9 cellular contexts compared by ENCODE assay signal in the genomic region with DNA sequence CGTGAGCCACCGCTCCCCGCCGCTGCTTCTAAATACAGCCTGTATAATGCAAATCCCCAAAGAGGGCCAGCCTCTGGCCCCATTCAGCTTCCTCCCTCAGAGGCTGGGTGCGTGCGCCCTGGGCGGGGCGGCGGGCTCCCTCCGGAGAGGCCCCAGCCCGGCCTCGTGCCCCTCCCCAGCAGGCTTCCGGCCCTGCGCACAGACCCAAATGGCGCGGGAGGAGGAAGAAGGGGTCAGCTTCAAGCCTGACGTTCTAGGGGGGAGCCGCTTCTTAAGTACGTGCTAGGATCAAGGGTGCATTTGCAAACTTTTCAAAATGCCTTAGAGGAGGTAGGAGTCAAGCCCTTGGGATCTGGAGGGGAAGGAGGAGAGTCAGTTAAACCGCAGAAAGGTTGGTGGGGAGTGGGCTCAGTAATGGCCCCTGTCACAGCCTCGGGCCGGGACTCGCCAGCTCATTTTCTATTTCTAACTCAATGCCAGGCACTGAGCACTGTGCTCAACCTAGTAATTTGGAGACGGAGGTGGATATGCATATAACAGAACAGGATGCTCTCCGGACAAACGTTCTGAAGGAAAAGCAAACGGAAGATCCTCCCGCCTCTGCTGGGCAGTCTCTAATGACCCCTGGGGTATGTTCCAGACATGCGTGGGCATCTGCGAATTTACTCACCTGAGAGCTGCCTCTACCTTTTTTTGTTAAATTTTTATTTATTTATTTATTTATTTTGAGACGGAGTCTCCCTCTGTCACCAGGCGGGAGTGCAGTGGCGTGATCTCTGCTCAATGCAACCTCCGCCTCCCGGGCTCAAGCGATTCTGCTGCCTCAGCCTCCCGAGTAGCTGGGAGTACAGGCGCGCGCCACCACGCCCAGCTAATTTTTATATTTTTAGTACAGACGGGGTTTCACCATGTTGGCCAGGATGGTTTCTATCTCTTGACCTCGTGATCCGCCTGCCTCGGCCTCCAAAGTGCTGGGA. TPM values are rescaled to one million over a fixed set of nuclear protein-coding genes. Genes with fewer than 3 reads are reported as not detected.
DNase-seq lines count a peak whose midpoint lies in the region; ATAC-seq and TF ChIP-seq lines count a peak whose summit lies in the region.
"Had no signal": no experiment of that assay in that cellular context is flagged by ENCODE, and none has a peak within 500 bp of the region (broad histone marks: within the 10 kb centered on the region; RNA-seq: fewer than 3 reads in every experiment).

No MANE protein-coding gene starts in this region.

- TF ChIP-seq POLR2A in breast epithelium (IDR thresholded peaks at IDR 0.05) (no peak), tibial nerve (IDR thresholded peaks at IDR 0.05) (peak; percentile 10 to 17)

- peak; percentile 88 for DNase-seq in SIG-M5 treated with dmso at 0.1 percent for 504 hours (lab: John Stamatoyannopoulos, UW; ENCODE audit: unreplicated experiment)
- no peak for DNase-seq in breast epithelium (ENCODE audit: low spot score in 2 of 2)
- DNase-seq in natural killer cell = peak; percentile 68
- DNase-seq in tibial nerve (ENCODE audit: low spot score in 2 of 2) = no peak
- no peak for DNase-seq in cerebellar nuclear complex (lab: John Stamatoyannopoulos, UW)
- DNase-seq in LoVo (ENCODE audit: low spot score) = no peak

- peak overlapping the region; percentile 16 to 47 (median 26) for H3K4me3 ChIP-seq in breast epithelium
- H3K4me3 ChIP-seq in tibial nerve = peak overlapping the region in 3 of 4 donors; percentile 14 to 33 (median 32)

- H3K9me3 ChIP-seq in breast epithelium = no peaks in the 10 kb centered on the region
- H3K9me3 ChIP-seq in tibial nerve = no peaks in the 10 kb centered on the region

- no peak overlapping the region for H3K4me3 Mint-ChIP-seq in natural killer cell

- H3K27me3 Mint-ChIP-seq in natural killer cell (ENCODE audit: low read depth in 2 of 2) = no peaks in the 10 kb centered on the region

- TF ChIP-seq CTCF in breast epithelium (IDR thresholded peaks at IDR 0.05) (no peak), natural killer cell (IDR thresholded peaks at IDR 0.05) (no peak), tibial nerve (IDR thresholded peaks at IDR 0.05) (no peak)

- peak overlapping the region; percentile 60 to 87 for H3K27ac ChIP-seq in breast epithelium
- peak overlapping the region in 3 of 4 donors; percentile 74 to 86 (median 75) for H3K27ac ChIP-seq in tibial nerve

- intact Hi-C loops in breast epithelium (cut with DNase I; ENCODE audit: low total_unique reads) = no loop called here
- intact Hi-C loops in natural killer cell (cut with micrococcal nuclease) = loop anchor here (2.0 kb wide), 2 partner anchors 44 to 120 kb away; no protein-coding TSS in a partner anchor

- peak overlapping the region in 1 of 2 donors; percentile 96 for H3K27ac Mint-ChIP-seq in natural killer cell

- ATAC-seq in GM18511 (IDR thresholded peaks at IDR 0.05; ENCODE audit: unreplicated experiment) = peak; percentile 85
- peak; percentile 85 for ATAC-seq in HG02884 (IDR thresholded peaks at IDR 0.05; ENCODE audit: unreplicated experiment)
- ATAC-seq in natural killer cell = peak in 2 of 3 donors; percentile 92 to 97

- peak in 1 of 2 donors; percentile 20 for TF ChIP-seq EP300 in tibial nerve (IDR thresholded peaks at IDR 0.05)

- no peaks in the 10 kb centered on the region for H3K36me3 ChIP-seq in breast epithelium
- no peaks in the 10 kb centered on the region for H3K36me3 ChIP-seq in tibial nerve

- WGBS in tibial nerve, 2 donors = 60 to 70% methylated on average over 36 to 45 of the region's 45 CpGs

- peaks cover 0 to 5% of the 10 kb centered on the region in 2 donors for H3K4me1 ChIP-seq in breast epithelium
- peaks cover 0 to 34% (median 11%) of the 10 kb centered on the region in 4 donors for H3K4me1 ChIP-seq in tibial nerve

- no peaks in the 10 kb centered on the region for H3K36me3 Mint-ChIP-seq in natural killer cell

- no peaks in the 10 kb centered on the region for H3K27me3 ChIP-seq in breast epithelium
- no peaks in the 10 kb centered on the region for H3K27me3 ChIP-seq in tibial nerve

- H3K4me1 Mint-ChIP-seq in natural killer cell = peaks cover 0 to 22% of the 10 kb centered on the region in 2 donors

- no peaks in the 10 kb centered on the region for H3K9me3 Mint-ChIP-seq in natural killer cell

RNA-seq across cellular contexts. Expression of a gene that starts 32.3 kb away (rescaled TPM):
- total RNA-seq in breast epithelium (10 to 100 TPM in 1 of 3 donors, 1 to 10 TPM in 2; 6.3 to 17.0 (median 6.9) TPM), natural killer cell (1 to 10 TPM; 3.1 to 6.6 (median 4.9) TPM), tibial nerve (10 to 100 TPM in 2 of 4 donors, 1 to 10 TPM in 2; 8.4 to 17.7 (median 12.6) TPM)
- total RNA-seq: kidney epithelial cell had no signal

Comparison
In these comparisons a context has a peak if more than half of its experiments do, and no peak if none do; other contexts are left out.
1. DNase-seq: peak in SIG-M5 treated with dmso at 0.1 percent for 504 hours (single experiment) and natural killer cell (single experiment); none in breast epithelium (0 of 2), tibial nerve (0 of 2), cerebellar nuclear complex (0 of 2) and LoVo (single experiment).
2. Peak in every context shown above with its lines, with median percentiles within 50 percentile points of each other: ATAC-seq.